ENCODE assay signal across 8 cellular contexts in the genomic region with DNA sequence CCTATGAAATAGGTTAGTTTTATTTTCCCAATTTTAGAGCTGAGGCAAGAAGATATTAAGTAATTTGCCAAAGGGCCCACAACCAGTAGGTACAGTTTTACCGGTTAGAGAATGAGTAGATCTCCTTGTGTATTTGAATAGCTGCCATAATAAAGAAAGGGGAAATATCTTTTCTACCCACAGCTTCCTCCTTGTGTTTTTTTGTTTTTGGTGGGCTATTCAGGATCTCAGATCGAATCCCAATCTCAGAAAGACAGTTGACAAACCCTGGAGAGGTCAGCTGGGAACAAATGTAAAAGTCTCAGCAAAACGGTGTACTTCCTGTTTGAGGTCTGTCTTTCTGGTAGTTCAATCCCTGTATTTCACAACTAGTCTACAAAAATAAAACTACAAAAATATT. TPM values are rescaled to one million over a fixed set of nuclear protein-coding genes. Genes with fewer than 3 reads are reported as not detected.
DNase-seq lines count a peak whose midpoint lies in the region; ATAC-seq lines count a peak whose summit lies in the region.

No MANE protein-coding gene starts in this region.

- ATAC-seq in GM18519 (IDR thresholded peaks at IDR 0.05; ENCODE audit: low FRiP score, unreplicated experiment) = peak; percentile 27
- ATAC-seq in HG03103 (IDR thresholded peaks at IDR 0.05; ENCODE audit: low read depth, unreplicated experiment) = peak; percentile 26
- no peak for ATAC-seq in activated T-helper 17 cell treated with anti-CD3 and anti-CD28 coated beads, Interleukin-2, amount 50 U/mL, for 72 hours (replicated peaks)
- peak; percentile 50 for ATAC-seq in naive thymus-derived CD4-positive, alpha-beta T cell

- no peaks in the 10 kb centered on the region for H3K36me3 ChIP-seq in naive thymus-derived CD4-positive, alpha-beta T cell (ENCODE audit: control insufficient read depth in 2 of 3, insufficient read depth in 3 of 3, low read length in 3 of 3)

- POLR2A ChIA-PET in naive thymus-derived CD4-positive, alpha-beta T cell (lab: Charles Lee) = interaction anchor here (0.5 to 1.3 kb wide), 2 partner anchors 12 to 26 kb away, joined by 3 to 9 read pairs; a partner anchor contains a TSS

- no peaks in the 10 kb centered on the region for H3K9me3 Mint-ChIP-seq in activated T-helper 17 cell treated with anti-CD3 and anti-CD28 coated beads, Interleukin-2, amount 50 U/mL, for 72 hours
- H3K9me3 Mint-ChIP-seq in naive thymus-derived CD4-positive, alpha-beta T cell = no peaks in the 10 kb centered on the region

- peak overlapping the region; percentile 4 for H3K27ac ChIP-seq in naive thymus-derived CD4-positive, alpha-beta T cell (ENCODE audit: low read depth, low read length)
- no peak overlapping the region for H3K27ac ChIP-seq in caudate nucleus (ENCODE audit: low read depth, low read length)

- H3K27ac Mint-ChIP-seq in activated T-helper 17 cell treated with anti-CD3 and anti-CD28 coated beads, Interleukin-2, amount 50 U/mL, for 72 hours = peak overlapping the region; percentile 38
- peak overlapping the region; percentile 34 to 93 (median 81) for H3K27ac Mint-ChIP-seq in naive thymus-derived CD4-positive, alpha-beta T cell

- H3K4me1 Mint-ChIP-seq in activated T-helper 17 cell treated with anti-CD3 and anti-CD28 coated beads, Interleukin-2, amount 50 U/mL, for 72 hours = peaks cover 15% of the 10 kb centered on the region
- peaks cover 11 to 34% (median 27%) of the 10 kb centered on the region in 7 donors for H3K4me1 Mint-ChIP-seq in naive thymus-derived CD4-positive, alpha-beta T cell

- CTCF ChIA-PET in naive thymus-derived CD4-positive, alpha-beta T cell (lab: Charles Lee) = no interaction called here

- intact Hi-C loops in naive thymus-derived CD4-positive, alpha-beta T cell (cut with micrococcal nuclease) = loop anchor here in 1 of 2 donors (1.0 kb wide), 1 partner anchor 12 kb away; a partner anchor contains a TSS

- no peaks in the 10 kb centered on the region for H3K27me3 ChIP-seq in naive thymus-derived CD4-positive, alpha-beta T cell (ENCODE audit: control insufficient read depth in 2 of 2, insufficient read depth in 2 of 2, low read length in 2 of 2)

- H3K4me3 Mint-ChIP-seq in activated T-helper 17 cell treated with anti-CD3 and anti-CD28 coated beads, Interleukin-2, amount 50 U/mL, for 72 hours = no peak overlapping the region
- H3K4me3 Mint-ChIP-seq in naive thymus-derived CD4-positive, alpha-beta T cell = peak overlapping the region; percentile 6 to 81 (median 57)

- H3K4me1 ChIP-seq in naive thymus-derived CD4-positive, alpha-beta T cell (ENCODE audit: control insufficient read depth in 2 of 2, insufficient read depth in 2 of 2, low read length in 2 of 2) = peaks cover 9 to 13% of the 10 kb centered on the region in 2 donors

- DNase-seq in naive thymus-derived CD4-positive, alpha-beta T cell = no peak
- no peak for DNase-seq in ecto neural progenitor cell (ENCODE audit: low spot score)
- no peak for DNase-seq in central memory CD4-positive, alpha-beta T cell
- no peak for DNase-seq in caudate nucleus (lab: John Stamatoyannopoulos, UW)
- no peak for DNase-seq in activated gamma-delta T cell (lab: John Stamatoyannopoulos, UW)

- H3K9me3 ChIP-seq in naive thymus-derived CD4-positive, alpha-beta T cell (ENCODE audit: control insufficient read depth in 2 of 3, low read length in 3 of 3) = no peaks in the 10 kb centered on the region

- no peak overlapping the region for H3K4me3 ChIP-seq in naive thymus-derived CD4-positive, alpha-beta T cell (ENCODE audit: low read length)

- no peaks in the 10 kb centered on the region for H3K27me3 Mint-ChIP-seq in activated T-helper 17 cell treated with anti-CD3 and anti-CD28 coated beads, Interleukin-2, amount 50 U/mL, for 72 hours
- H3K27me3 Mint-ChIP-seq in naive thymus-derived CD4-positive, alpha-beta T cell = no peaks in the 10 kb centered on the region

- no peaks in the 10 kb centered on the region for H3K36me3 Mint-ChIP-seq in activated T-helper 17 cell treated with anti-CD3 and anti-CD28 coated beads, Interleukin-2, amount 50 U/mL, for 72 hours (ENCODE audit: low read depth)
- H3K36me3 Mint-ChIP-seq in naive thymus-derived CD4-positive, alpha-beta T cell = peaks cover 0 to 12% (median 1%) of the 10 kb centered on the region in 5 donors

RNA-seq across cellular contexts. Expression of a gene that starts 11.8 kb away (rescaled TPM):
- total RNA-seq in activated T-helper 17 cell treated with anti-CD3 and anti-CD28 coated beads, Interleukin-2, amount 50 U/mL, for 72 hours = 10 to 100 TPM; 13.1 to 17.3 TPM
- 10 to 100 TPM in 1 of 5 experiments, 1 to 10 TPM in 4; 4.5 to 10.4 (median 4.7) TPM for total RNA-seq in naive thymus-derived CD4-positive, alpha-beta T cell
- 1 to 10 TPM; 3.0 to 4.1 TPM for polyA plus RNA-seq in naive thymus-derived CD4-positive, alpha-beta T cell

RNA-seq across cellular contexts. Expression of a gene that starts 12.1 kb away (rescaled TPM):
- total RNA-seq in activated T-helper 17 cell treated with anti-CD3 and anti-CD28 coated beads, Interleukin-2, amount 50 U/mL, for 72 hours = 10 to 100 TPM; 41.2 to 41.5 TPM
- 10 to 100 TPM; 22.4 to 50.6 (median 33.4) TPM for total RNA-seq in naive thymus-derived CD4-positive, alpha-beta T cell
- 10 to 100 TPM in 1 of 2 donors, 1 to 10 TPM in 1; 8.8 to 18.1 TPM for polyA plus RNA-seq in naive thymus-derived CD4-positive, alpha-beta T cell

RNA-seq across cellular contexts. Expression of a gene that starts 42.2 kb away (rescaled TPM):
- 10 to 100 TPM; 47.0 to 47.9 TPM for total RNA-seq in activated T-helper 17 cell treated with anti-CD3 and anti-CD28 coated beads, Interleukin-2, amount 50 U/mL, for 72 hours
- total RNA-seq in naive thymus-derived CD4-positive, alpha-beta T cell = 10 to 100 TPM; 21.7 to 40.3 (median 34.4) TPM
- polyA plus RNA-seq in naive thymus-derived CD4-positive, alpha-beta T cell = 100 to 1,000 TPM; 180 to 185 TPM

RNA-seq across cellular contexts. Expression of a gene that starts 42.3 kb away (rescaled TPM):
- total RNA-seq in activated T-helper 17 cell treated with anti-CD3 and anti-CD28 coated beads, Interleukin-2, amount 50 U/mL, for 72 hours = 10 to 100 TPM; 41.3 to 51.1 TPM
- total RNA-seq in naive thymus-derived CD4-positive, alpha-beta T cell = 10 to 100 TPM; 17.4 to 36.9 (median 22.0) TPM
- polyA plus RNA-seq in naive thymus-derived CD4-positive, alpha-beta T cell = 10 to 100 TPM; 19.7 to 29.6 TPM
